In the genomic region with DNA sequence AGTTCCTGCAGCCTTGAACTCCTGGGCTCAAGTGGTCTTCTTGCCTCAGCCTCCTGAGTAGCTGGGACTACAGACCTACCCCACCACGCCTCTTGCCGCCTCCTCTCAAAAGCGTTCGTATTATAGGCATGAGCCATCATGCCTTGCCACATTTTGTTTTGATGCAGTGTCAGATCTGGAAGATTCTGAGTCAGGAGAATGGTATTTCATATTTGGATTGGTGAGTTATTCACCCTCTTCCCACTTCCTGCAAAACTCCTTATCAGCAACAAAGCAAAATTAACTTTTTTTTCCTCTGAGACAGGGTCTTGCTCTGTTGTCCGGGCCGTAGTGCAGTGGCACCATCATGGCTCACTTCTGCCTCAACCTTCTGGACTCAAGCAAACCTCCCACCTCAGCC, we compare ENCODE assay signal across 1 cellular context.
TF ChIP-seq lines count a peak whose summit lies in the region.

No MANE protein-coding gene starts in this region.

TF ChIP-seq in WTC11, 78 proteins besides CTCF, POLR2A, EP300 and RAD21:
- TF ChIP-seq, protein P1, sequence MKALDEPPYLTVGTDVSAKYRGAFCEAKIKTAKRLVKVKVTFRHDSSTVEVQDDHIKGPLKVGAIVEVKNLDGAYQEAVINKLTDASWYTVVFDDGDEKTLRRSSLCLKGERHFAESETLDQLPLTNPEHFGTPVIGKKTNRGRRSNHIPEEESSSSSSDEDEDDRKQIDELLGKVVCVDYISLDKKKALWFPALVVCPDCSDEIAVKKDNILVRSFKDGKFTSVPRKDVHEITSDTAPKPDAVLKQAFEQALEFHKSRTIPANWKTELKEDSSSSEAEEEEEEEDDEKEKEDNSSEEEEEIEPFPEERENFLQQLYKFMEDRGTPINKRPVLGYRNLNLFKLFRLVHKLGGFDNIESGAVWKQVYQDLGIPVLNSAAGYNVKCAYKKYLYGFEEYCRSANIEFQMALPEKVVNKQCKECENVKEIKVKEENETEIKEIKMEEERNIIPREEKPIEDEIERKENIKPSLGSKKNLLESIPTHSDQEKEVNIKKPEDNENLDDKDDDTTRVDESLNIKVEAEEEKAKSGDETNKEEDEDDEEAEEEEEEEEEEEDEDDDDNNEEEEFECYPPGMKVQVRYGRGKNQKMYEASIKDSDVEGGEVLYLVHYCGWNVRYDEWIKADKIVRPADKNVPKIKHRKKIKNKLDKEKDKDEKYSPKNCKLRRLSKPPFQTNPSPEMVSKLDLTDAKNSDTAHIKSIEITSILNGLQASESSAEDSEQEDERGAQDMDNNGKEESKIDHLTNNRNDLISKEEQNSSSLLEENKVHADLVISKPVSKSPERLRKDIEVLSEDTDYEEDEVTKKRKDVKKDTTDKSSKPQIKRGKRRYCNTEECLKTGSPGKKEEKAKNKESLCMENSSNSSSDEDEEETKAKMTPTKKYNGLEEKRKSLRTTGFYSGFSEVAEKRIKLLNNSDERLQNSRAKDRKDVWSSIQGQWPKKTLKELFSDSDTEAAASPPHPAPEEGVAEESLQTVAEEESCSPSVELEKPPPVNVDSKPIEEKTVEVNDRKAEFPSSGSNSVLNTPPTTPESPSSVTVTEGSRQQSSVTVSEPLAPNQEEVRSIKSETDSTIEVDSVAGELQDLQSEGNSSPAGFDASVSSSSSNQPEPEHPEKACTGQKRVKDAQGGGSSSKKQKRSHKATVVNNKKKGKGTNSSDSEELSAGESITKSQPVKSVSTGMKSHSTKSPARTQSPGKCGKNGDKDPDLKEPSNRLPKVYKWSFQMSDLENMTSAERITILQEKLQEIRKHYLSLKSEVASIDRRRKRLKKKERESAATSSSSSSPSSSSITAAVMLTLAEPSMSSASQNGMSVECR (CRISPR knock-in tag; IDR thresholded peaks at IDR 0.05; ENCODE audit: borderline replicate concordance), result no peak
- TF ChIP-seq, protein P2, sequence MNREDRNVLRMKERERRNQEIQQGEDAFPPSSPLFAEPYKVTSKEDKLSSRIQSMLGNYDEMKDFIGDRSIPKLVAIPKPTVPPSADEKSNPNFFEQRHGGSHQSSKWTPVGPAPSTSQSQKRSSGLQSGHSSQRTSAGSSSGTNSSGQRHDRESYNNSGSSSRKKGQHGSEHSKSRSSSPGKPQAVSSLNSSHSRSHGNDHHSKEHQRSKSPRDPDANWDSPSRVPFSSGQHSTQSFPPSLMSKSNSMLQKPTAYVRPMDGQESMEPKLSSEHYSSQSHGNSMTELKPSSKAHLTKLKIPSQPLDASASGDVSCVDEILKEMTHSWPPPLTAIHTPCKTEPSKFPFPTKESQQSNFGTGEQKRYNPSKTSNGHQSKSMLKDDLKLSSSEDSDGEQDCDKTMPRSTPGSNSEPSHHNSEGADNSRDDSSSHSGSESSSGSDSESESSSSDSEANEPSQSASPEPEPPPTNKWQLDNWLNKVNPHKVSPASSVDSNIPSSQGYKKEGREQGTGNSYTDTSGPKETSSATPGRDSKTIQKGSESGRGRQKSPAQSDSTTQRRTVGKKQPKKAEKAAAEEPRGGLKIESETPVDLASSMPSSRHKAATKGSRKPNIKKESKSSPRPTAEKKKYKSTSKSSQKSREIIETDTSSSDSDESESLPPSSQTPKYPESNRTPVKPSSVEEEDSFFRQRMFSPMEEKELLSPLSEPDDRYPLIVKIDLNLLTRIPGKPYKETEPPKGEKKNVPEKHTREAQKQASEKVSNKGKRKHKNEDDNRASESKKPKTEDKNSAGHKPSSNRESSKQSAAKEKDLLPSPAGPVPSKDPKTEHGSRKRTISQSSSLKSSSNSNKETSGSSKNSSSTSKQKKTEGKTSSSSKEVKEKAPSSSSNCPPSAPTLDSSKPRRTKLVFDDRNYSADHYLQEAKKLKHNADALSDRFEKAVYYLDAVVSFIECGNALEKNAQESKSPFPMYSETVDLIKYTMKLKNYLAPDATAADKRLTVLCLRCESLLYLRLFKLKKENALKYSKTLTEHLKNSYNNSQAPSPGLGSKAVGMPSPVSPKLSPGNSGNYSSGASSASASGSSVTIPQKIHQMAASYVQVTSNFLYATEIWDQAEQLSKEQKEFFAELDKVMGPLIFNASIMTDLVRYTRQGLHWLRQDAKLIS (CRISPR knock-in tag; IDR thresholded peaks at IDR 0.05; ENCODE audit: borderline replicate concordance), result no peak
- TF ChIP-seq, protein P3, sequence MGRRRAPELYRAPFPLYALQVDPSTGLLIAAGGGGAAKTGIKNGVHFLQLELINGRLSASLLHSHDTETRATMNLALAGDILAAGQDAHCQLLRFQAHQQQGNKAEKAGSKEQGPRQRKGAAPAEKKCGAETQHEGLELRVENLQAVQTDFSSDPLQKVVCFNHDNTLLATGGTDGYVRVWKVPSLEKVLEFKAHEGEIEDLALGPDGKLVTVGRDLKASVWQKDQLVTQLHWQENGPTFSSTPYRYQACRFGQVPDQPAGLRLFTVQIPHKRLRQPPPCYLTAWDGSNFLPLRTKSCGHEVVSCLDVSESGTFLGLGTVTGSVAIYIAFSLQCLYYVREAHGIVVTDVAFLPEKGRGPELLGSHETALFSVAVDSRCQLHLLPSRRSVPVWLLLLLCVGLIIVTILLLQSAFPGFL (CRISPR knock-in tag; IDR thresholded peaks at IDR 0.05; ENCODE audit: borderline replicate concordance), result no peak
- TF ChIP-seq ESRRA (CRISPR knock-in tag; IDR thresholded peaks at IDR 0.05; ENCODE audit: borderline replicate concordance), result no peak
- TF ChIP-seq, protein P4, sequence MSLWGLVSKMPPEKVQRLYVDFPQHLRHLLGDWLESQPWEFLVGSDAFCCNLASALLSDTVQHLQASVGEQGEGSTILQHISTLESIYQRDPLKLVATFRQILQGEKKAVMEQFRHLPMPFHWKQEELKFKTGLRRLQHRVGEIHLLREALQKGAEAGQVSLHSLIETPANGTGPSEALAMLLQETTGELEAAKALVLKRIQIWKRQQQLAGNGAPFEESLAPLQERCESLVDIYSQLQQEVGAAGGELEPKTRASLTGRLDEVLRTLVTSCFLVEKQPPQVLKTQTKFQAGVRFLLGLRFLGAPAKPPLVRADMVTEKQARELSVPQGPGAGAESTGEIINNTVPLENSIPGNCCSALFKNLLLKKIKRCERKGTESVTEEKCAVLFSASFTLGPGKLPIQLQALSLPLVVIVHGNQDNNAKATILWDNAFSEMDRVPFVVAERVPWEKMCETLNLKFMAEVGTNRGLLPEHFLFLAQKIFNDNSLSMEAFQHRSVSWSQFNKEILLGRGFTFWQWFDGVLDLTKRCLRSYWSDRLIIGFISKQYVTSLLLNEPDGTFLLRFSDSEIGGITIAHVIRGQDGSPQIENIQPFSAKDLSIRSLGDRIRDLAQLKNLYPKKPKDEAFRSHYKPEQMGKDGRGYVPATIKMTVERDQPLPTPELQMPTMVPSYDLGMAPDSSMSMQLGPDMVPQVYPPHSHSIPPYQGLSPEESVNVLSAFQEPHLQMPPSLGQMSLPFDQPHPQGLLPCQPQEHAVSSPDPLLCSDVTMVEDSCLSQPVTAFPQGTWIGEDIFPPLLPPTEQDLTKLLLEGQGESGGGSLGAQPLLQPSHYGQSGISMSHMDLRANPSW (CRISPR knock-in tag; conservative IDR thresholded peaks at IDR 0.05; ENCODE audit: low read depth), result no peak
